8 cellular contexts compared by ENCODE assay signal in the genomic region with DNA sequence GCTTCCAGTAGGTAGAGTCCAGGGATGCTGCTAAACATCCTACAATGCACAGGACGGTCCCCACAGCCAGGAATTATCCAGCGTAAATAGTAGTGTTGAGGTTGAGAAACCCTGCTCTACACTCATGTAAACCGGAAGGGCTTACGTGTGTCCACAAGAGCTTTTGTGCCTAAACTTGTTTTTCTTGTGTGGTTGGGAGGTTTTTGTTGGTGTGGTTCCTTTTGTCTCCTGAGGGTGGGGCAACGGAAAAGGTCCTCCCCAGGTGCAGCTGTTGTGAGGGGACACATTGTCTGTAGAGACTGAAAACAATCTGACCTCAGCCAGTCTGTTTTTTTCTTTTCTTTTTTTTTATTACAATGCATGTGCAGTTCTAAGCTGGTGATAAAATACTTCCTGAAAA.
A peak's percentile ranks its signal among the peaks of the same experiment; 100 is the strongest.
DNase-seq lines count a peak whose midpoint lies in the region; ATAC-seq and TF ChIP-seq lines count a peak whose summit lies in the region.
"Had no signal": no experiment of that assay in that cellular context is flagged by ENCODE, and none has a peak within 500 bp of the region (broad histone marks: within the 10 kb centered on the region; RNA-seq: fewer than 3 reads in every experiment).

No MANE protein-coding gene starts in this region.

- peaks cover 27% of the 10 kb centered on the region for H3K4me1 Mint-ChIP-seq in T-helper 1 cell treated with Interleukin-12 subunit alpha and Interleukin-12 subunit beta and Interleukin-4 antibody, amounts not matched to agents 30 μg/mL and 1 μg/mL, for 36 hours (ENCODE audit: low read depth)

- H3K4me1 ChIP-seq in lung (ENCODE audit: control insufficient read depth in 2 of 2, insufficient read depth in 2 of 2, low read length in 2 of 2), result peaks cover 9 to 33% of the 10 kb centered on the region in 2 donors

- peak overlapping the region; percentile 61 for H3K27ac Mint-ChIP-seq in T-helper 1 cell treated with Interleukin-12 subunit alpha and Interleukin-12 subunit beta and Interleukin-4 antibody, amounts not matched to agents 30 μg/mL and 1 μg/mL, for 36 hours
- H3K27ac Mint-ChIP-seq: nephron had no signal

- TF ChIP-seq CTCF in lung (IDR thresholded peaks at IDR 0.05; ENCODE audit: control extremely low read depth, extremely low read depth), result no peak

- WGBS in lung, 2 donors, result 45 to 47% methylated on average over 5 of the region's 5 CpGs

- H3K4me3 ChIP-seq in lung (no peak overlapping the region), H7 (ENCODE audit: insufficient read depth, low read depth, low read length) (no peak overlapping the region)

- DNase-seq in lung (ENCODE audit: low spot score), result no peak
- no peak for DNase-seq in NCI-H82 treated with DMSO at 0.1 percent for 48 hours (lab: John Stamatoyannopoulos, UW; ENCODE audit: unreplicated experiment)
- DNase-seq in HUDEP-2 (lab: John Stamatoyannopoulos, UW; ENCODE audit: unreplicated experiment in 76 of 76), result no peak
- no peak for DNase-seq in H7

- peaks cover 3% of the 10 kb centered on the region for H3K27me3 Mint-ChIP-seq in T-helper 1 cell treated with Interleukin-12 subunit alpha and Interleukin-12 subunit beta and Interleukin-4 antibody, amounts not matched to agents 30 μg/mL and 1 μg/mL, for 36 hours (ENCODE audit: low read depth)

- H3K36me3 Mint-ChIP-seq in T-helper 1 cell treated with Interleukin-12 subunit alpha and Interleukin-12 subunit beta and Interleukin-4 antibody, amounts not matched to agents 30 μg/mL and 1 μg/mL, for 36 hours (ENCODE audit: low read depth), result no peaks in the 10 kb centered on the region

- H3K9me3 ChIP-seq in lung (ENCODE audit: control insufficient read depth in 2 of 2, insufficient read depth in 1 of 2, low read length in 1 of 2), result no peaks in the 10 kb centered on the region

- H3K27me3 ChIP-seq in lung (ENCODE audit: control insufficient read depth, insufficient read depth), result no peaks in the 10 kb centered on the region
- H3K27me3 ChIP-seq in H7 (ENCODE audit: control insufficient read depth, insufficient read depth, low read length), result no peaks in the 10 kb centered on the region

- H3K9me3 Mint-ChIP-seq in T-helper 1 cell treated with Interleukin-12 subunit alpha and Interleukin-12 subunit beta and Interleukin-4 antibody, amounts not matched to agents 30 μg/mL and 1 μg/mL, for 36 hours, result no peaks in the 10 kb centered on the region
- H3K9me3 Mint-ChIP-seq: nephron had no signal

- peak overlapping the region; percentile 33 to 41 for H3K27ac ChIP-seq in lung (ENCODE audit: low read depth in 1 of 2, low read length in 1 of 2)

- ATAC-seq in GM18868 (IDR thresholded peaks at IDR 0.05; ENCODE audit: unreplicated experiment) (peak; percentile 55), HG02798 (IDR thresholded peaks at IDR 0.05; ENCODE audit: poor library complexity, unreplicated experiment) (peak; percentile 58), lung (ENCODE audit: insufficient read depth, low FRiP score) (no peak)

- H3K36me3 ChIP-seq in lung (ENCODE audit: control insufficient read depth in 2 of 2, insufficient read depth in 2 of 2, low read length in 2 of 2), result peaks cover 0 to 4% of the 10 kb centered on the region in 2 donors
- H3K36me3 ChIP-seq in H7 (replicated peaks; ENCODE audit: control insufficient read depth, insufficient read depth, low read length), result no peaks in the 10 kb centered on the region

- peak overlapping the region; percentile 47 for H3K4me3 Mint-ChIP-seq in T-helper 1 cell treated with Interleukin-12 subunit alpha and Interleukin-12 subunit beta and Interleukin-4 antibody, amounts not matched to agents 30 μg/mL and 1 μg/mL, for 36 hours
- H3K4me3 Mint-ChIP-seq: nephron had no signal
